21 cellular contexts compared by ENCODE assay signal in the genomic region with DNA sequence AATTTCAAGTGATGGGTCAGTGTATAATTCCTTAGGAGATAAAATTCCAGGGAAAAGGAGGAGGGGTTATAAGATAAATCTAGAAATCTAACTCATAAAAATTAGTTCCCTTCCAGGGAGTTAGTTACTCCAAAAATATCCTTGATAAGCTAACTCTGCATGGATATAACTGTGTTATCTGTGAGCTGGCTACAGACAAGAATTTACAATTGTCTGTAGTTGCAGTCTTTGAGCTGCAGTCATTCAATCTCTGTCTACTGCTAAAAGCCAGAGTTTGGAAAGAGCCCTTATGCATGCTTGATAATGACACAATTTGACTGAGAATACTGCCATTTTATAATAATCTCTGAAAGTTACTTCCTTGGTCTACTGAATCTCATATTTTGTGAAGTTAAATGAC.
"Had no signal": no experiment of that assay in that cellular context is flagged by ENCODE, and none has a peak within 500 bp of the region (broad histone marks: within the 10 kb centered on the region; RNA-seq: fewer than 3 reads in every experiment).

No MANE protein-coding gene starts in this region.

- H3K27ac ChIP-seq: SJCRH30 had no signal

- H3K9me3 ChIP-seq: MG63, SJCRH30 had no signal

- H3K4me1 ChIP-seq: SJCRH30 had no signal

- H3K4me3 ChIP-seq: MG63, SJCRH30 had no signal

- DNase-seq: IMR-90, Karpas-422, KG1, MG63, NCI-H1092, NCI-H1105 treated with DMSO at 0.1 percent for 48 hours, NCI-H1417 treated with DMSO at 0.1 percent for 48 hours, NCI-H146, NCI-H1694 treated with DMSO at 0.1 percent for 48 hours, NCI-H1930, NCI-H2081, NCI-H2107, NCI-H2227 treated with DMSO at 0.1 percent for 48 hours, NCI-H446, NCI-H510A, NCI-H524 treated with DMSO at 0.1 percent for 48 hours, NCI-H69, NCI-H774, RPMI8226, SHP77 treated with DMSO at 0.1 percent for 48 hours, SJCRH30 had no signal

- H3K36me3 ChIP-seq: MG63, SJCRH30 had no signal

- H3K27me3 ChIP-seq: MG63, SJCRH30 had no signal
